ENCODE assay signal across 1 cellular context in genomic region chrX:150903110-150903508, GRCh38.
TF ChIP-seq lines count a peak whose summit lies in the region.

No MANE protein-coding gene starts in this region.

TF ChIP-seq in H1, 55 proteins besides CTCF, POLR2A, EP300 and RAD21 (continued from another document):
- TF ChIP-seq POLR2AphosphoS5 (IDR thresholded peaks at IDR 0.05; ENCODE audit: low read depth, low read length): peak; percentile 63
- no peak for TF ChIP-seq ATF3 (IDR thresholded peaks at IDR 0.05; ENCODE audit: insufficient read depth, low read depth, low read length)
